ENCODE assay signal across 1 cellular context in the genomic region with DNA sequence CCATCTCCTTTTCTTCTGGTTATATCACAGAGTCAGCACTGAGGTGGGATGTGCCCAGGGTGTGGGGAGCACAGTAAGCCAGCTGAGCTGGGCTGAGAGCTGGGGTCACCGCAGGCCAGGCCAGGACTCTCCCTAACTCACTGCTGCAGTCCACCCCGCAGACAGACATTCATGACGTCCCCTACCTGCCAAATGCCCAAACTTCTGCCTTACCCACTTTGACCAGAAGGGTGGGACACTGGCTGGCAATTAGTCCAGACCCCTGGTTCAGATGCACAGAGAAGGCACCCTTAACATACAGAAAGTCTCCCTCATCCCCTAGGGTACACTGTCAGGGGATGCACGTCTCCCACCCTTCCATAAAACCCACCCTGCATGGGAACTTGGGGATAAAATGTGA.
TF ChIP-seq lines count a peak whose summit lies in the region.

No MANE protein-coding gene starts in this region.

TF ChIP-seq in HCT116, 20 proteins besides CTCF, POLR2A, EP300 and RAD21:
- no peak for TF ChIP-seq EGR1 (IDR thresholded peaks at IDR 0.05; ENCODE audit: low read depth)
- no peak for TF ChIP-seq POLR2AphosphoS5 (IDR thresholded peaks at IDR 0.05; ENCODE audit: low read depth, low read length)
- TF ChIP-seq SRF (IDR thresholded peaks at IDR 0.05; ENCODE audit: low read depth), result no peak
- TF ChIP-seq YY1 (IDR thresholded peaks at IDR 0.05; ENCODE audit: extremely low read depth, insufficient replicate concordance, low read depth, low read length), result no peak
